8 cellular contexts compared by ENCODE assay signal in the genomic region with DNA sequence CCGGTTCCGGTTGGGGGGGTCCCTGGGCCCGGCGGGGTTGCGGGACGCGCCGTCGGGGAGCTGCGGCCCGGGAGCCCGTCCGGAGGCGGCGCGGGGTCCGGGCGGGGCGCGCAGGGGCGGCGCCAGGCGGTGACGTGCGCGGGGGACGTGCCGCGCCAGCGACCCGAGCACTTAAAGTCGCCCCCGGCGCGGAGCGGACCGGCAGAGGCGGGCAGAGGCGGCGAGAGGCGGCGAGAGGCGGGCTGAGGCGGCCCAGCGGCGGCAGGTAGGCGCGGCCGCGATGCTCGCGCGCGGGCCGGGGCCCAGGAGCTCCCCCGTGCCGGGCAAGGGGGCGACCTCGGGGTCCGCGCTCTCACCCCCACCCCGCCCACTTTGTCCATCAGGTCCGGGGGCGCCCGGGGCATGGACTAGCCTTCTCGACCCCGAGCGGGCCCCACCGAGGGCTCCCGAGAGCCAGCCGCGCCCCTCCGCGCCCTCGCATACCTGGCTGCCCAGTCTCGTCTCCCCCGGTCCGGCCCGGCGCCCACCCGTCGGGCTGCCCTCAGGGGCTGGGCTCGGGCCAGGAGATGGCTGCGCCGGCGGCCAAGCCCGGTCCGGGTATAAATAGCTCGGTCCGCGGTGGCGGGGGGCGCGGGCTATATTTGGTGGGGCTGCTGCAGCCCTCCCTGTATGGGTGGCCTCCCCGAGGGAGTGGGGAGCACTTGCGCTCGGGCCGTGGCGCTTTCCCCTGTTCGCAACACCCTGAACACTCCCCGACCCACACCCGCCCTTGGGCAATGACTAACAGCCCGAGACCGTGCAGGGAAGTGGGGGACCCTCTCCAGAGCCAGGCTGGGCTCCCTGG. TPM values are rescaled to one million over a fixed set of nuclear protein-coding genes. Genes with fewer than 3 reads are reported as not detected.
DNase-seq lines count a peak whose midpoint lies in the region; ATAC-seq, FAIRE-seq and TF ChIP-seq lines count a peak whose summit lies in the region.

A gene (plus strand): TSS at position 201 of the 844 bp plus-strand sequence. CDS start 6,967 bp downstream, outside the sequence.

- H3K27me3 ChIP-seq in adipocyte (replicated peaks; ENCODE audit: control insufficient read depth, insufficient read depth, low read length) (no peaks in the 10 kb centered on the region), left ventricle myocardium inferior (ENCODE audit: low read depth) (peaks cover 13% of the 10 kb centered on the region)

- TF ChIP-seq RAD21 in A549 (conservative IDR thresholded peaks at IDR 0.05 in 1 of 2, IDR thresholded peaks at IDR 0.05 in 1 of 2), result no peak; a peak in 1 of 5 replicates

- no peak for TF ChIP-seq EP300 in A549 (IDR thresholded peaks at IDR 0.05)

- TF ChIP-seq CTCF in A549 (IDR thresholded peaks at IDR 0.05), result no peak
- no peak for TF ChIP-seq CTCF in RWPE1 (conservative IDR thresholded peaks at IDR 0.05; ENCODE audit: low read depth)
- no peak for TF ChIP-seq CTCF in left ventricle myocardium inferior (IDR thresholded peaks at IDR 0.05; ENCODE audit: borderline replicate concordance)

- POLR2A ChIA-PET in A549 (lab: Yijun Ruan, JAX) (interaction anchor here (1.1 to 1.6 kb wide), 4 partner anchors 10 to 23 kb away, joined by 3 to 8 read pairs (median 4); no protein-coding TSS in a partner anchor), RWPE1 (lab: Yijun Ruan, JAX; ENCODE audit: low non-redundant PET) (interaction anchor here (0.5 to 2.0 kb wide), 5 partner anchors 8 to 286 kb away, joined by 3 to 6 read pairs (median 3); no protein-coding TSS in a partner anchor)

- peak in 1 of 2 experiments; percentile 6; a peak in 2 of 6 replicates for ATAC-seq in A549
- peak; percentile 50 for ATAC-seq in GM18511 (IDR thresholded peaks at IDR 0.05; ENCODE audit: unreplicated experiment)
- peak; percentile 49 for ATAC-seq in HG03135 (IDR thresholded peaks at IDR 0.05; ENCODE audit: unreplicated experiment)
- ATAC-seq in HG02981 (IDR thresholded peaks at IDR 0.05; ENCODE audit: unreplicated experiment), result no peak

- H3K9me3 ChIP-seq in A549, result no peaks in the 10 kb centered on the region
- no peaks in the 10 kb centered on the region for H3K9me3 ChIP-seq in adipocyte (ENCODE audit: control insufficient read depth, low read length)
- no peaks in the 10 kb centered on the region for H3K9me3 ChIP-seq in left ventricle myocardium inferior (replicated peaks)

- DNase-seq in A549 (ENCODE audit: low read depth in 1 of 2, low spot score in 1 of 2) (peak in 1 of 2 experiments; percentile 66), RWPE1 (ENCODE audit: low spot score) (peak; percentile 81), adipocyte (ENCODE audit: low read depth) (peak; percentile 92), left ventricle myocardium inferior (peak; percentile 77), renal cortical epithelial cell (ENCODE audit: low read depth) (no peak)

- peak within 1 kb of the TSS; percentile 82 for H3K9ac ChIP-seq in adipocyte (ENCODE audit: low read length)

- peak within 1 kb of the TSS; percentile 95 to 99 for H3K27ac ChIP-seq in A549
- H3K27ac ChIP-seq in RWPE1, result peak within 1 kb of the TSS; percentile 99
- peak within 1 kb of the TSS; percentile 98 for H3K27ac ChIP-seq in left ventricle myocardium inferior (replicated peaks)

- FAIRE-seq in A549 (lab: Jason Lieb, UNC), result no peak

- intact Hi-C loops in left ventricle myocardium inferior (cut with micrococcal nuclease), result no loop called here

- 42% methylated on average over 45 of the region's 104 CpGs for WGBS in A549 (ENCODE audit: missing lambda C conversion rate)

- CTCF ChIA-PET in A549 (lab: Yijun Ruan, JAX) (interaction anchor here (0.5 to 3.4 kb wide), 15 partner anchors 8 to 199 kb away, joined by 3 to 24 read pairs (median 4); no protein-coding TSS in a partner anchor), RWPE1 (lab: Yijun Ruan, JAX) (interaction anchor here (0.9 to 3.0 kb wide), 2 partner anchors 23 to 39 kb away, joined by 4 to 21 read pairs; no protein-coding TSS in a partner anchor)

- H3K4me1 ChIP-seq in A549 (peaks cover 33% of the 10 kb centered on the region), adipocyte (ENCODE audit: control insufficient read depth, insufficient read depth, low read length) (peaks cover 14% of the 10 kb centered on the region), left ventricle myocardium inferior (peaks cover 77% of the 10 kb centered on the region)

- H3K36me3 ChIP-seq in adipocyte (ENCODE audit: control insufficient read depth, insufficient read depth, low read length, severe bottlenecking) (no peaks in the 10 kb centered on the region), left ventricle myocardium inferior (no peaks in the 10 kb centered on the region)

- H3K4me3 ChIP-seq in A549, result peak within 1 kb of the TSS; percentile 65
- peak within 1 kb of the TSS; percentile 80 for H3K4me3 ChIP-seq in adipocyte (ENCODE audit: low read length)
- H3K4me3 ChIP-seq in left ventricle myocardium inferior, result peak within 1 kb of the TSS; percentile 73

- TF ChIP-seq POLR2A in A549 (IDR thresholded peaks at IDR 0.05; ENCODE audit: low read length), result peak; percentile 93

- H3K4me2 ChIP-seq in A549, result peak within 1 kb of the TSS; percentile 96

TF ChIP-seq in A549, 52 proteins besides CTCF, POLR2A, EP300 and RAD21:
- TF ChIP-seq JUN (IDR thresholded peaks at IDR 0.05), result peak; percentile 61 to 76; a peak in 3 of 5 replicates
- no peak for TF ChIP-seq HOXB13 (CRISPR knock-in tag; IDR thresholded peaks at IDR 0.05; ENCODE audit: low read depth)
- TF ChIP-seq, protein P1, sequence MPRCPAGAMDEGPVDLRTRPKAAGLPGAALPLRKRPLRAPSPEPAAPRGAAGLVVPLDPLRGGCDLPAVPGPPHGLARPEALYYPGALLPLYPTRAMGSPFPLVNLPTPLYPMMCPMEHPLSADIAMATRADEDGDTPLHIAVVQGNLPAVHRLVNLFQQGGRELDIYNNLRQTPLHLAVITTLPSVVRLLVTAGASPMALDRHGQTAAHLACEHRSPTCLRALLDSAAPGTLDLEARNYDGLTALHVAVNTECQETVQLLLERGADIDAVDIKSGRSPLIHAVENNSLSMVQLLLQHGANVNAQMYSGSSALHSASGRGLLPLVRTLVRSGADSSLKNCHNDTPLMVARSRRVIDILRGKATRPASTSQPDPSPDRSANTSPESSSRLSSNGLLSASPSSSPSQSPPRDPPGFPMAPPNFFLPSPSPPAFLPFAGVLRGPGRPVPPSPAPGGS (IDR thresholded peaks at IDR 0.05), result peak; percentile 93; the same call in 2 of the 3 replicates
- no peak for TF ChIP-seq FOSL2 (IDR thresholded peaks at IDR 0.05)
- TF ChIP-seq FOSL2 (CRISPR knock-in tag; IDR thresholded peaks at IDR 0.05), result peak; percentile 19; the same call in 1 of the 2 replicates

RNA-seq across cellular contexts. Expression of the gene that starts here (rescaled TPM):
- polyA plus RNA-seq in A549 (2011; rRNA removed) (28.6 and 40.0 TPM in 2 replicates), A549 (2017; fragmentation: RNase III; extraction: RNeasy Plus Mini Kit Qiagen cat#74134 plus additional on column Dnase treatment) (77.9 to 97.7 TPM (median 90.9 TPM) in 3 replicates)
- 53.6 and 113 TPM in 2 replicates for polyA plus RNA-seq in A549 (2012; cell fraction: cytosol; rRNA removed)
- polyA plus RNA-seq in A549 (2012; cell fraction: nucleus; rRNA removed), result 108 and 156 TPM in 2 replicates
- polyA minus RNA-seq in A549 (2011; rRNA and poly(A)+ RNA removed), result 31.5 TPM in 2 replicates
- total RNA-seq in left ventricle myocardium inferior (8.5 TPM), renal cortical epithelial cell (290 and 393 TPM in 2 replicates)

Comparison
In these comparisons a context has a peak if more than half of its experiments do, and no peak if none do; other contexts are left out.
1. RNA of the gene that starts here (total RNA-seq): 290 to 393 TPM in renal cortical epithelial cell; 8.5 TPM in left ventricle myocardium inferior (single experiment); every median in the first group is over 10 times any median in the second.
2. Peak in every context shown above with its lines, with median percentiles within 50 percentile points of each other: H3K27ac ChIP-seq and H3K4me3 ChIP-seq.